18 cellular contexts compared by ENCODE assay signal in genomic region chr17:38568274-38568673, GRCh38. TPM values are rescaled to one million over a fixed set of nuclear protein-coding genes. Genes with fewer than 3 reads are reported as not detected.
"Had no signal": no experiment of that assay in that cellular context is flagged by ENCODE, and none has a peak within 500 bp of the region (broad histone marks: within the 10 kb centered on the region; RNA-seq: fewer than 3 reads in every experiment).

No MANE protein-coding gene starts in this region.

- ATAC-seq: activated CD8-positive, alpha-beta T cell treated with anti-CD3 and anti-CD28 coated beads for 36 hours; heart left ventricle; left lobe of liver; naive thymus-derived CD4-positive, alpha-beta T cell; stimulated activated naive B cell treated with anti-CD40 and anti-IgM and Interleukin-4, amounts not matched to agents 10 μg/mL and 1 μg/mL and 100 μg/mL, for 72 hours; T-helper 17 cell had no signal

- H3K9me3 ChIP-seq: heart left ventricle had no signal

- H3K4me3 Mint-ChIP-seq: activated CD8-positive, alpha-beta T cell treated with anti-CD3 and anti-CD28 coated beads for 36 hours; activated naive CD8-positive, alpha-beta T cell treated with anti-CD3 and anti-CD28 coated beads for 36 hours; naive thymus-derived CD4-positive, alpha-beta T cell; stimulated activated naive B cell treated with anti-CD40 and anti-IgM and Interleukin-4, amounts not matched to agents 10 μg/mL and 1 μg/mL and 100 μg/mL, for 72 hours; T-helper 17 cell had no signal

- H3K27ac ChIP-seq: brain microvascular endothelial cell, epithelial cell of prostate, heart left ventricle had no signal

- H3K36me3 Mint-ChIP-seq: activated naive CD8-positive, alpha-beta T cell treated with anti-CD3 and anti-CD28 coated beads for 36 hours; stimulated activated naive B cell treated with anti-CD40 and anti-IgM and Interleukin-4, amounts not matched to agents 10 μg/mL and 1 μg/mL and 100 μg/mL, for 72 hours had no signal

- H3K27ac Mint-ChIP-seq: activated CD8-positive, alpha-beta T cell treated with anti-CD3 and anti-CD28 coated beads for 36 hours; activated naive CD8-positive, alpha-beta T cell treated with anti-CD3 and anti-CD28 coated beads for 36 hours; naive thymus-derived CD4-positive, alpha-beta T cell; stimulated activated naive B cell treated with anti-CD40 and anti-IgM and Interleukin-4, amounts not matched to agents 10 μg/mL and 1 μg/mL and 100 μg/mL, for 72 hours; T-helper 17 cell had no signal

- DNase-seq: activated CD4-positive, alpha-beta T cell treated with anti-CD3 and anti-CD28 coated beads for 4 hours; activated CD8-positive, alpha-beta T cell treated with anti-CD3 and anti-CD28 coated beads for 36 hours; activated gamma-delta T cell; activated naive CD8-positive, alpha-beta T cell treated with anti-CD3 and anti-CD28 coated beads for 36 hours; activated T-cell treated with anti-CD3 and anti-CD28 coated beads, Interleukin-2, amount 50 U/mL, for 48 hours; brain microvascular endothelial cell; effector memory CD4-positive, alpha-beta T cell; foreskin melanocyte; heart left ventricle; naive thymus-derived CD4-positive, alpha-beta T cell; stimulated activated CD4-positive, alpha-beta T cell treated with anti-CD3 and anti-CD28 coated beads, Interleukin-15, amount 100 ng/mL, for 24 hours; stimulated activated CD4-positive, alpha-beta T cell treated with anti-CD3 and anti-CD28 coated beads, Interleukin-4, amount 100 ng/mL, for 1 hour; stimulated activated naive B cell treated with anti-CD40 and anti-IgM and Interleukin-4, amounts not matched to agents 10 μg/mL and 1 μg/mL and 100 μg/mL, for 72 hours; T-helper 17 cell; trophoblast cell had no signal

- H3K9me3 Mint-ChIP-seq: activated CD8-positive, alpha-beta T cell treated with anti-CD3 and anti-CD28 coated beads for 36 hours; activated naive CD8-positive, alpha-beta T cell treated with anti-CD3 and anti-CD28 coated beads for 36 hours; naive thymus-derived CD4-positive, alpha-beta T cell; stimulated activated naive B cell treated with anti-CD40 and anti-IgM and Interleukin-4, amounts not matched to agents 10 μg/mL and 1 μg/mL and 100 μg/mL, for 72 hours had no signal

- H3K4me3 ChIP-seq: heart left ventricle had no signal

- H3K36me3 ChIP-seq: brain microvascular endothelial cell, heart left ventricle had no signal

RNA-seq across cellular contexts. Expression of gene SRCIN1, which starts 37.5 kb away (rescaled TPM):
- total RNA-seq: mononuclear cell had no signal
